ENCODE assay signal across 1 cellular context in the genomic region with DNA sequence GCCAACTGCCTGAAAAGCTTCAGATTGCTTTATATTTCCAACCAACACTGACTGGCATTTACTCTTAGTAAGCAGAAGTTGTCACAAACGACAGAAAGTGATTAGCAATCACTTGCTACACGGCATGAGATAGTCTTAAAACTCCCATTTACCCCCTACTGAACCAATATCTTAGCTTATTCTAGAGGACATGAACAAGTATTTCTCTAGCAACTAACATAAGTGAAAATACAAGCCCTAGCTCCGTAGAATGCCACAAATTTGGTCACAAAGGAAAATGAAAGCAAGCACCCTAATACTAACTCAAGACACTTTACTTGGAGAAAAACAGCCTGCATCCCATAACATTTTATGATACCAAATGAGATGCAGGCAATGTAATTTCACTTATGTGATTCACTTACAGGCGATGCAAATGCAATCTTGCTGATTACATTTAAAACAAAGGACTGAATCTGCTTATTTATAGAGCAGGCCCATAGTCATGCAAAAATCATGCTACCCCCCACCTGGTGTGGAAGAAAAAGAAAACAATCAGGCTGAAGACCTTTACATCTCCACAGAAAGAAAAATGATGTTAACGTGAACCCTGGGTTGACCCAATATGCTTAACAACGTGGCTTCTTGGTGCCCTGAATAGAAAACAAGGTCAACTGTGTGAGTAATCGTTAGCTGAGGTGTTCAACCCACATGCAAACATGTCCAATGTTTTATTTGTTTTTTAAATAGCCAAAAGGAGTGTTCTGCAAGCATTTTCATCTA.
TF ChIP-seq lines count a peak whose summit lies in the region.

No MANE protein-coding gene starts in this region.

TF ChIP-seq in HEK293, 187 proteins besides CTCF, POLR2A, EP300 and RAD21 (continued from another document):
- TF ChIP-seq, protein P1, sequence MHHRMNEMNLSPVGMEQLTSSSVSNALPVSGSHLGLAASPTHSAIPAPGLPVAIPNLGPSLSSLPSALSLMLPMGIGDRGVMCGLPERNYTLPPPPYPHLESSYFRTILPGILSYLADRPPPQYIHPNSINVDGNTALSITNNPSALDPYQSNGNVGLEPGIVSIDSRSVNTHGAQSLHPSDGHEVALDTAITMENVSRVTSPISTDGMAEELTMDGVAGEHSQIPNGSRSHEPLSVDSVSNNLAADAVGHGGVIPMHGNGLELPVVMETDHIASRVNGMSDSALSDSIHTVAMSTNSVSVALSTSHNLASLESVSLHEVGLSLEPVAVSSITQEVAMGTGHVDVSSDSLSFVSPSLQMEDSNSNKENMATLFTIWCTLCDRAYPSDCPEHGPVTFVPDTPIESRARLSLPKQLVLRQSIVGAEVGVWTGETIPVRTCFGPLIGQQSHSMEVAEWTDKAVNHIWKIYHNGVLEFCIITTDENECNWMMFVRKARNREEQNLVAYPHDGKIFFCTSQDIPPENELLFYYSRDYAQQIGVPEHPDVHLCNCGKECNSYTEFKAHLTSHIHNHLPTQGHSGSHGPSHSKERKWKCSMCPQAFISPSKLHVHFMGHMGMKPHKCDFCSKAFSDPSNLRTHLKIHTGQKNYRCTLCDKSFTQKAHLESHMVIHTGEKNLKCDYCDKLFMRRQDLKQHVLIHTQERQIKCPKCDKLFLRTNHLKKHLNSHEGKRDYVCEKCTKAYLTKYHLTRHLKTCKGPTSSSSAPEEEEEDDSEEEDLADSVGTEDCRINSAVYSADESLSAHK (tag by site-specific recombination; IDR thresholded peaks at IDR 0.05), result 0 out of 2 replicates have a peak, but pooled peaks have one; percentile 14
